21 cellular contexts compared by ENCODE assay signal in the genomic region with DNA sequence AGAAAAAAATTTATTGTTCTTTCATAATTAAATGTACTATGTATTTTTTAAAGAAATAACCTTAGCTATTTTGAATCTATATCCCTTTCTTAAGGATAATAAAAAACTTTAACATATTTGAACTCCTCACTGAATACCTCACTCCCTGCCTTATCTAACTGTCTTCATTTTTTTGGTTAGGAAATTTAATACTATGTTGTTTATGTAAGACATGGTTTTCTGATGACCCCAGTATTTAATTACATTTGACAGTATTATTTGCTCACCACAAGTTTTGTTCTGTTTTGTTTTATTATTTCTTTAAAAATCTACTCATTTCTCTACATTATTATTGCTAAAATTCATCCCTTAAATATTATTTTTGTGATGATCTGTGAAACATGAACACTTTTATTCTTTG.
"Had no signal": no experiment of that assay in that cellular context is flagged by ENCODE, and none has a peak within 500 bp of the region (broad histone marks: within the 10 kb centered on the region; RNA-seq: fewer than 3 reads in every experiment).

No MANE protein-coding gene starts in this region.

- H3K27ac Mint-ChIP-seq: naive thymus-derived CD4-positive, alpha-beta T cell; progenitor cell of endocrine pancreas; stimulated activated effector memory CD8-positive, alpha-beta T cell treated with anti-CD3 and anti-CD28 coated beads, Interleukin-12 subunit alpha, Interleukin-12 subunit beta, amount 100 ng/mL, for 72 hours; type B pancreatic cell had no signal

- H3K36me3 Mint-ChIP-seq: naive thymus-derived CD4-positive, alpha-beta T cell; stimulated activated effector memory CD8-positive, alpha-beta T cell treated with anti-CD3 and anti-CD28 coated beads, Interleukin-12 subunit alpha, Interleukin-12 subunit beta, amount 100 ng/mL, for 72 hours; type B pancreatic cell had no signal

- DNase-seq: colonic mucosa; dermis blood vessel endothelial cell; esophagus squamous epithelium; foreskin melanocyte; head of caudate nucleus; hypothalamus; islet precursor cell; mammary epithelial cell; naive thymus-derived CD4-positive, alpha-beta T cell; ovary; right cardiac atrium; stimulated activated CD4-positive, alpha-beta T cell treated with anti-CD3 and anti-CD28 coated beads, Interleukin-4, amount 100 ng/mL, for 1 hour; stimulated activated CD8-positive, alpha-beta memory T cell treated with anti-CD3 and anti-CD28 coated beads, Interleukin-4, amount 100 ng/mL, for 48 hours; stimulated activated naive CD8-positive, alpha-beta T cell treated with anti-CD3 and anti-CD28 coated beads, Interleukin-15, Interleukin-2, amounts not matched to agents 100 U/mL and 50 U/mL, for 24 hours; thyroid gland had no signal

- H3K9me3 ChIP-seq: colonic mucosa, esophagus squamous epithelium, neutrophil, ovary, suprapubic skin, thyroid gland had no signal

- H3K36me3 ChIP-seq: colonic mucosa, esophagus squamous epithelium, neutrophil, ovary, suprapubic skin, thyroid gland had no signal

- H3K4me3 ChIP-seq: colonic mucosa, esophagus squamous epithelium, ovary, suprapubic skin, thyroid gland had no signal

- H3K27ac ChIP-seq: colonic mucosa, esophagus squamous epithelium, neutrophil, ovary, suprapubic skin, thyroid gland had no signal

- H3K4me1 Mint-ChIP-seq: stimulated activated effector memory CD8-positive, alpha-beta T cell treated with anti-CD3 and anti-CD28 coated beads, Interleukin-12 subunit alpha, Interleukin-12 subunit beta, amount 100 ng/mL, for 72 hours had no signal

- ATAC-seq: left lobe of liver; naive thymus-derived CD4-positive, alpha-beta T cell; right cardiac atrium; stimulated activated effector memory CD8-positive, alpha-beta T cell treated with anti-CD3 and anti-CD28 coated beads, Interleukin-12 subunit alpha, Interleukin-12 subunit beta, amount 100 ng/mL, for 72 hours; stimulated activated naive CD8-positive, alpha-beta T cell treated with anti-CD3 and anti-CD28 coated beads, Interleukin-15, Interleukin-2, amounts not matched to agents 100 U/mL and 50 U/mL, for 24 hours had no signal

- H3K4me3 Mint-ChIP-seq: naive thymus-derived CD4-positive, alpha-beta T cell; stimulated activated effector memory CD8-positive, alpha-beta T cell treated with anti-CD3 and anti-CD28 coated beads, Interleukin-12 subunit alpha, Interleukin-12 subunit beta, amount 100 ng/mL, for 72 hours; type B pancreatic cell had no signal

- H3K4me1 ChIP-seq: colonic mucosa, esophagus squamous epithelium, suprapubic skin, thyroid gland had no signal

- H3K27me3 Mint-ChIP-seq: naive thymus-derived CD4-positive, alpha-beta T cell; progenitor cell of endocrine pancreas; type B pancreatic cell had no signal

- H3K27me3 ChIP-seq: colonic mucosa, esophagus squamous epithelium, neutrophil, ovary, suprapubic skin, thyroid gland had no signal
